33 cellular contexts compared by ENCODE assay signal in the genomic region with DNA sequence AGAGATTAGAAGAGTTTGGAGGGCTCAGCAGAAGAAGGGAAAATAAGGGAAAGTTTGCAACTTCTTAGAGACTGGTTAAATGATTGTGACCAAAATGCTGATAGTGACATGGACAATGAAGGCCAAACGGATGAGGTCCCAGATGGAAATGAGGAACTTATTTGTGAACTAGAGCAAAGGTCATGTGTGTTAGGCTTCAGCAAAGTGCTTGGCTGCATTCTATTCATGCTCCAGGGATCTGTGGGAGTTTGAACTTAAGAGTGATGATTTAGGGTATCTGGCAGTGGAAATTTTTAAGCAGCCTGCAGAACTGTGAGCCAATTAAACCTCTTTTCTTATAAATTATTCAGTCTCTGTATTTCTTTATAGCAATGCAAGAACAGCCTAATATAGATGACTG.
"Had no signal": no experiment of that assay in that cellular context is flagged by ENCODE, and none has a peak within 500 bp of the region (broad histone marks: within the 10 kb centered on the region; RNA-seq: fewer than 3 reads in every experiment).

No MANE protein-coding gene starts in this region.

- H3K36me3 ChIP-seq: adrenal gland, Peyer's patch had no signal

- H3K4me3 Mint-ChIP-seq: activated CD4-positive, alpha-beta T cell treated with anti-CD3 and anti-CD28 coated beads for 36 hours; activated CD4-positive, alpha-beta T cell treated with anti-CD3 and anti-CD28 coated beads, Interleukin-2, amount 10 ng/mL, durations not matched to agents 7 days and 5 days; activated naive CD4-positive, alpha-beta T cell treated with anti-CD3 and anti-CD28 coated beads for 36 hours; activated T-cell treated with anti-CD3 and anti-CD28 coated beads, Interleukin-2, amount 50 U/mL, for 4 hours; activated T-helper 1 cell treated with anti-CD3 and anti-CD28 coated beads, Interleukin-12 subunit alpha, Interleukin-12 subunit beta, Interleukin-2, Interleukin-4 antibody, amounts not matched to agents 30 ng/mL and 10 ng/mL and 1 ng/mL, durations not matched to agents 14 hours and 24 hours and 36 hours; brain; WTC11 had no signal

- H3K27ac ChIP-seq: Peyer's patch had no signal

- ATAC-seq: activated CD4-positive, alpha-beta T cell treated with anti-CD3 and anti-CD28 coated beads for 36 hours; activated CD4-positive, CD25-positive, alpha-beta regulatory T cell treated with anti-CD3 and anti-CD28 coated beads, Interleukin-2, amount 50 U/mL, for 24 hours; activated naive CD4-positive, alpha-beta T cell treated with anti-CD3 and anti-CD28 coated beads, Interleukin-2, amount 50 U/mL, for 72 hours; activated T-cell treated with anti-CD3 and anti-CD28 coated beads, Interleukin-2, amount 50 U/mL, for 4 hours; PC-3; WTC11 had no signal

- H3K4me1 Mint-ChIP-seq: activated CD4-positive, alpha-beta T cell treated with anti-CD3 and anti-CD28 coated beads for 36 hours; activated CD4-positive, alpha-beta T cell treated with anti-CD3 and anti-CD28 coated beads, Interleukin-2, amount 10 ng/mL, durations not matched to agents 7 days and 5 days had no signal

- H3K4me3 ChIP-seq: adrenal gland, Peyer's patch had no signal

- DNase-seq: activated CD4-positive, alpha-beta T cell treated with anti-CD3 and anti-CD28 coated beads for 36 hours; activated CD4-positive, alpha-beta T cell treated with anti-CD3 and anti-CD28 coated beads, Interleukin-2, amount 10 ng/mL, durations not matched to agents 7 days and 5 days; activated CD4-positive, alpha-beta T cell treated with anti-CD3 and anti-CD28 coated beads, Interleukin-2, amount 50 U/mL, for 48 hours; activated CD8-positive, alpha-beta memory T cell treated with anti-CD3 and anti-CD28 coated beads, Interleukin-2, amount 50 U/mL, for 4 hours; activated gamma-delta T cell treated with Interleukin-2 at 50 U/mL for 16 hours; activated naive CD4-positive, alpha-beta T cell treated with anti-CD3 and anti-CD28 coated beads for 36 hours; activated T-cell treated with anti-CD3 and anti-CD28 coated beads for 4 hours; activated T-cell treated with anti-CD3 and anti-CD28 coated beads, Interleukin-2, amount 50 U/mL, for 4 hours; adrenal gland; anterior cingulate cortex; central memory CD4-positive, alpha-beta T cell; Karpas-422; KBM-7; NCI-H1105; NCI-H1417 treated with DMSO at 0.1 percent for 48 hours; NCI-H187 treated with DMSO at 0.1 percent for 48 hours; NCI-H2081; NCI-H2171 treated with DMSO at 0.1 percent for 48 hours; NCI-H226; NCI-H524 treated with DMSO at 0.1 percent for 48 hours; PC-3; Peyer's patch; RPMI8226; SW 1271; T-helper 1 cell; T-helper 2 cell; T-helper 9 cell had no signal

- H3K27me3 Mint-ChIP-seq: brain had no signal

- H3K27ac Mint-ChIP-seq: activated CD4-positive, alpha-beta T cell treated with anti-CD3 and anti-CD28 coated beads for 36 hours; activated CD4-positive, alpha-beta T cell treated with anti-CD3 and anti-CD28 coated beads, Interleukin-2, amount 10 ng/mL, durations not matched to agents 7 days and 5 days; activated naive CD4-positive, alpha-beta T cell treated with anti-CD3 and anti-CD28 coated beads for 36 hours; activated naive CD4-positive, alpha-beta T cell treated with anti-CD3 and anti-CD28 coated beads, Interleukin-2, amount 50 U/mL, for 72 hours; activated T-helper 1 cell treated with anti-CD3 and anti-CD28 coated beads, Interleukin-12 subunit alpha, Interleukin-12 subunit beta, Interleukin-2, Interleukin-4 antibody, amounts not matched to agents 30 ng/mL and 10 ng/mL and 1 ng/mL, durations not matched to agents 14 hours and 24 hours and 36 hours; WTC11 had no signal

- FAIRE-seq: bronchial epithelial cell had no signal

- H3K9me3 ChIP-seq: adrenal gland, Peyer's patch had no signal

- H3K27me3 ChIP-seq: adrenal gland, Peyer's patch had no signal
